In the genomic region with DNA sequence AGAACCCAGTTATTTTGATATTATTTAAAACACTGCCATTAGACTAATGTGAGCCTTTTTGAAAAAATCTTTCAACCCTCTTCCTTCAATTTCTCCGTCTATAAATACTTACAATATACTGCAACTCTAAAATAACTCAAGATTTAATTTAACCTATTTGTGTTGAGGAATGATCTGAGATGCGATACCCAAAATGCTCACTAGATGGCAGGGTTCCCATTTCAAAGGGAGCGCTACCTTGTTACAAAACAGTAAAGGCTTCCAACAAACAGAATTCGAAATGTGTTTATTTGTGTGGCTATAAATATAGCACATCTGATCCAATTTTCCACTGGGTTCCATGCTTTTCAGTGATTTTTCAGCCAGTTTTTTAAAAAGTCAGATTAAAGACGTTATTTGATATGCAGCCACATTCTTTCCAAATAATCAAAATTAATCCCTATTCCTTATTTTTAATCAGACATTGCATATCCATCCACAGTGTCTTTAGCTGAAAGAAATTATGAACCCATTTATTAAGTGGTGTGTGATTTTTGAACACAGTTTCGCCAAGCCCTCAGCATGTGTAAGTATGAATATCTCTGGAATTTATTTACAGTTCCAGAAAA, we compare ENCODE assay signal across 8 cellular contexts.
DNase-seq lines count a peak whose midpoint lies in the region; ATAC-seq and TF ChIP-seq lines count a peak whose summit lies in the region.

No MANE protein-coding gene starts in this region.

- peaks cover 10% of the 10 kb centered on the region for H3K4me1 ChIP-seq in psoas muscle

- H3K36me3 Mint-ChIP-seq in activated naive CD4-positive, alpha-beta T cell treated with anti-CD3 and anti-CD28 coated beads for 36 hours (ENCODE audit: low read depth) = no peaks in the 10 kb centered on the region

- no peak overlapping the region for H3K4me3 Mint-ChIP-seq in activated naive CD4-positive, alpha-beta T cell treated with anti-CD3 and anti-CD28 coated beads for 36 hours

- CTCF ChIA-PET in activated naive CD4-positive, alpha-beta T cell treated with anti-CD3 and anti-CD28 coated beads for 36 hours (lab: Charles Lee) = interaction anchor here (0.6 kb wide), 1 partner anchor 201 kb away, joined by 4 read pairs; no protein-coding TSS in a partner anchor

- intact Hi-C loops in activated naive CD4-positive, alpha-beta T cell treated with anti-CD3 and anti-CD28 coated beads for 36 hours (cut with micrococcal nuclease) = loop anchor here (1.0 to 5.0 kb wide), 4 partner anchors 533 to 1853 kb away; no protein-coding TSS in a partner anchor
- intact Hi-C loops in head of caudate nucleus (cut with DNase I) (no loop called here), psoas muscle (cut with DNase I) (loop anchor here in 1 of 2 donors (5.0 to 10.0 kb wide), 2 partner anchors 1555 to 1998 kb away; no protein-coding TSS in a partner anchor)

- peak; percentile 37 for DNase-seq in AG08396 (ENCODE audit: low spot score)
- DNase-seq in NCI-H748 (lab: John Stamatoyannopoulos, UW; ENCODE audit: unreplicated experiment) = peak; percentile 42
- peak; percentile 63 for DNase-seq in activated naive CD4-positive, alpha-beta T cell treated with anti-CD3 and anti-CD28 coated beads for 36 hours
- peak in 36 of 42 donors; percentile 22 to 91 (median 66) for DNase-seq in head of caudate nucleus
- no peak for DNase-seq in psoas muscle

- H3K4me3 ChIP-seq in psoas muscle = no peak overlapping the region

- TF ChIP-seq CTCF in GM12873 (IDR thresholded peaks at IDR 0.05; ENCODE audit: insufficient read depth, low read depth, low read length, missing control alignments) (peak; percentile 74), psoas muscle (IDR thresholded peaks at IDR 0.05) (peak; percentile 78)

- H3K36me3 ChIP-seq in psoas muscle (ENCODE audit: insufficient read depth in 1 of 2, low read depth in 1 of 2) = no peaks in the 10 kb centered on the region

- H3K9me3 Mint-ChIP-seq in activated naive CD4-positive, alpha-beta T cell treated with anti-CD3 and anti-CD28 coated beads for 36 hours = no peaks in the 10 kb centered on the region

- H3K27me3 Mint-ChIP-seq in activated naive CD4-positive, alpha-beta T cell treated with anti-CD3 and anti-CD28 coated beads for 36 hours (ENCODE audit: low read depth) = peaks cover 20% of the 10 kb centered on the region

- ATAC-seq in HG03045 (IDR thresholded peaks at IDR 0.05; ENCODE audit: unreplicated experiment) = peak; percentile 74
- ATAC-seq in psoas muscle = peak in 1 of 4 donors; percentile 66
- ATAC-seq in GM21576 (IDR thresholded peaks at IDR 0.05; ENCODE audit: unreplicated experiment) = no peak

- WGBS in psoas muscle, 3 donors = 3 to 5% (median 4%) methylated on average over 6 of the region's 6 CpGs

- H3K27ac ChIP-seq in psoas muscle = no peak overlapping the region

- no peaks in the 10 kb centered on the region for H3K27me3 ChIP-seq in psoas muscle (ENCODE audit: insufficient read depth in 3 of 3, low read length in 2 of 3)

- H3K9me3 ChIP-seq in psoas muscle = no peaks in the 10 kb centered on the region

- H3K4me1 Mint-ChIP-seq in activated naive CD4-positive, alpha-beta T cell treated with anti-CD3 and anti-CD28 coated beads for 36 hours (ENCODE audit: low read depth) = no peaks in the 10 kb centered on the region

- H3K27ac Mint-ChIP-seq in activated naive CD4-positive, alpha-beta T cell treated with anti-CD3 and anti-CD28 coated beads for 36 hours = no peak overlapping the region

Comparison
In these comparisons a context has a peak if more than half of its experiments do, and no peak if none do; other contexts are left out.
1. DNase-seq: peak in AG08396 (single experiment), NCI-H748 (single experiment), activated naive CD4-positive, alpha-beta T cell treated with anti-CD3 and anti-CD28 coated beads for 36 hours (single experiment) and head of caudate nucleus (36 of 42); none in psoas muscle (0 of 2).